ENCODE assay signal across 21 cellular contexts in genomic region chr3:149269687-149270086, GRCh38. TPM values are rescaled to one million over a fixed set of nuclear protein-coding genes. Genes with fewer than 3 reads are reported as not detected.
DNase-seq lines count a peak whose midpoint lies in the region; ATAC-seq, FAIRE-seq and TF ChIP-seq lines count a peak whose summit lies in the region.
"Had no signal": no experiment of that assay in that cellular context is flagged by ENCODE, and none has a peak within 500 bp of the region (broad histone marks: within the 10 kb centered on the region; RNA-seq: fewer than 3 reads in every experiment).

No MANE protein-coding gene starts in this region.

- TF ChIP-seq POLR2A in IMR-90 (IDR thresholded peaks at IDR 0.05; ENCODE audit: low read depth, low read length) (no peak), esophagus muscularis mucosa (IDR thresholded peaks at IDR 0.05; ENCODE audit: low read depth) (no peak), H54 (IDR thresholded peaks at IDR 0.05; ENCODE audit: low read depth, low read length) (no peak)

- POLR2A ChIA-PET in IMR-90 (lab: Charles Lee; ENCODE audit: unreplicated experiment), result no interaction called here

- H2BK15ac ChIP-seq in IMR-90 (ENCODE audit: low read depth, low read length), result peak overlapping the region; percentile 20; the same call in 1 of the 3 replicates

- no peak overlapping the region for H4K8ac ChIP-seq in IMR-90 (ENCODE audit: low read depth in 2 of 2, low read length in 2 of 2)
- H4K8ac ChIP-seq in trophoblast cell (ENCODE audit: low read depth, low read length), result no peak overlapping the region

- no peaks in the 10 kb centered on the region for H3K79me1 ChIP-seq in IMR-90 (ENCODE audit: low read depth in 1 of 2, low read length in 2 of 2)
- no peaks in the 10 kb centered on the region for H3K79me1 ChIP-seq in trophoblast cell (ENCODE audit: low read length)

- DNase-seq in IMR-90 (no peak), esophagus muscularis mucosa (ENCODE audit: extremely low spot score) (peak; percentile 68), trophoblast cell (no peak), H54 (ENCODE audit: insufficient read length, low spot score) (no peak)
- DNase-seq: ACHN; BE2C; C1 segment of cervical spinal cord; CD4-positive, CD25-positive, alpha-beta regulatory T cell; CD8-positive, alpha-beta memory T cell; COR-L47; DMS 273 treated with DMSO at 0.1 percent for 48 hours; DMS53; DND-41; H9 had no signal

- intact Hi-C loops in IMR-90 (cut with micrococcal nuclease), result no loop called here
- intact Hi-C loops in esophagus muscularis mucosa (cut with DNase I), result loop anchor here (5.0 to 10.0 kb wide), 2 partner anchors 215 to 407 kb away; no protein-coding TSS in a partner anchor

- H3K36me3 ChIP-seq in ACC112 (ENCODE audit: insufficient read depth, low read length) (no peaks in the 10 kb centered on the region), IMR-90 (ENCODE audit: control insufficient read depth, insufficient read depth, low read length) (no peaks in the 10 kb centered on the region), esophagus muscularis mucosa (no peaks in the 10 kb centered on the region), trophoblast cell (ENCODE audit: control insufficient read depth in 1 of 2, insufficient read depth in 2 of 2, low read length in 2 of 2) (no peaks in the 10 kb centered on the region)
- H3K36me3 ChIP-seq: BE2C had no signal

- H3K9ac ChIP-seq in IMR-90 (ENCODE audit: low read depth, low read length) (no peak overlapping the region), trophoblast cell (ENCODE audit: low read length) (peak overlapping the region; percentile 72)

- H4K20me1 ChIP-seq in IMR-90 (ENCODE audit: insufficient read depth, low read length), result no peaks in the 10 kb centered on the region

- H3K9me1 ChIP-seq in IMR-90 (ENCODE audit: insufficient read depth, low read length), result no peaks in the 10 kb centered on the region

- H3K9me3 ChIP-seq in IMR-90 (ENCODE audit: control insufficient read depth, insufficient read depth, low read length), result no peaks in the 10 kb centered on the region
- H3K9me3 ChIP-seq in esophagus muscularis mucosa, result no peaks in the 10 kb centered on the region
- no peaks in the 10 kb centered on the region for H3K9me3 ChIP-seq in trophoblast cell (ENCODE audit: insufficient read depth, low read depth, low read length)
- H3K9me3 ChIP-seq: BE2C had no signal

- BruUV-seq in IMR-90 (replicated peaks; lab: Mats Ljungman, UMichigan), result no TSS peak

- no peak overlapping the region for H2BK20ac ChIP-seq in IMR-90 (ENCODE audit: low read depth, low read length)

- TF ChIP-seq RAD21 in IMR-90 (IDR thresholded peaks at IDR 0.05; ENCODE audit: low read length), result no peak

- dilution Hi-C loops in IMR-90 (cut with HindIII; ENCODE audit: low sequenced_read_pairs, unreplicated experiment), result no loop called here

- CTCF ChIA-PET in IMR-90 (lab: Yijun Ruan, JAX), result no interaction called here

- H2AK5ac ChIP-seq in IMR-90 (ENCODE audit: low read depth, low read length) (peak overlapping the region; percentile 78; the same call in 1 of the 2 replicates), trophoblast cell (ENCODE audit: low read length) (no peak overlapping the region)

- H3K4me1 ChIP-seq in ACC112 (ENCODE audit: control insufficient read depth, insufficient read depth, low read length, unreplicated experiment) (peaks cover 2% of the 10 kb centered on the region), IMR-90 (ENCODE audit: control insufficient read depth, insufficient read depth, low read length) (no peaks in the 10 kb centered on the region), esophagus muscularis mucosa (peaks cover 0 to 15% (median 10%) of the 10 kb centered on the region in 4 donors), trophoblast cell (ENCODE audit: control insufficient read depth in 1 of 2, insufficient read depth in 2 of 2, low read length in 2 of 2) (peaks cover 0 to 3% of the 10 kb centered on the region in 2 experiments)
- H3K4me1 ChIP-seq: BE2C had no signal

- H3K79me2 ChIP-seq in ACC112 (ENCODE audit: control insufficient read depth, insufficient read depth, low read length, unreplicated experiment), result no peaks in the 10 kb centered on the region
- H3K79me2 ChIP-seq in trophoblast cell (ENCODE audit: control insufficient read depth, insufficient read depth, low read length, poor library complexity), result no peaks in the 10 kb centered on the region

- no peak overlapping the region for H2AK9ac ChIP-seq in IMR-90 (replicated peaks; ENCODE audit: low read depth, low read length, poor library complexity)

- H2BK12ac ChIP-seq in trophoblast cell (ENCODE audit: low read length), result no peak overlapping the region

- no peaks in the 10 kb centered on the region for H3K27me3 ChIP-seq in ACC112 (ENCODE audit: insufficient read depth, low read length)
- H3K27me3 ChIP-seq in IMR-90 (ENCODE audit: control insufficient read depth, insufficient read depth, low read length), result no peaks in the 10 kb centered on the region
- H3K27me3 ChIP-seq in esophagus muscularis mucosa, result no peaks in the 10 kb centered on the region
- no peaks in the 10 kb centered on the region for H3K27me3 ChIP-seq in trophoblast cell (ENCODE audit: insufficient read depth, low read length)
- H3K27me3 ChIP-seq: BE2C had no signal

- no peak overlapping the region for H3K23ac ChIP-seq in IMR-90 (ENCODE audit: low read depth, low read length)
- H3K23ac ChIP-seq in trophoblast cell (ENCODE audit: low read length), result peak overlapping the region; percentile 89

- H4K5ac ChIP-seq in IMR-90 (ENCODE audit: low read depth, low read length), result no peak overlapping the region

- H4K91ac ChIP-seq in IMR-90 (ENCODE audit: insufficient read depth, low read depth, low read length) (no peak overlapping the region; the same call in 1 of the 2 replicates), trophoblast cell (ENCODE audit: low read depth, low read length) (no peak overlapping the region)

- H3K4me3 ChIP-seq in ACC112 (ENCODE audit: low read depth, low read length) (no peak overlapping the region), IMR-90 (ENCODE audit: insufficient read depth, low read depth, low read length) (no peak overlapping the region), esophagus muscularis mucosa (no peak overlapping the region), trophoblast cell (ENCODE audit: low read depth, low read length) (no peak overlapping the region)
- H3K4me3 ChIP-seq: GM12878, GM23338 had no signal

- in situ Hi-C loops in IMR-90 (cut with MboI; ENCODE audit: low sequenced_read_pairs), result loop anchor here (5.0 kb wide), 2 partner anchors 152 to 312 kb away; no protein-coding TSS in a partner anchor

- H3K4ac ChIP-seq in IMR-90 (ENCODE audit: low read depth, low read length), result no peak overlapping the region
- no peak overlapping the region for H3K4ac ChIP-seq in trophoblast cell (ENCODE audit: low read depth, low read length)

- no peak for ATAC-seq in IMR-90 (ENCODE audit: low read depth)
- ATAC-seq in GM18909 (IDR thresholded peaks at IDR 0.05; ENCODE audit: poor library complexity, unreplicated experiment), result no peak
- ATAC-seq: GM12878, GM23338, HepG2 had no signal

- H2BK120ac ChIP-seq in IMR-90 (ENCODE audit: low read depth, low read length), result no peak overlapping the region; the same call in 1 of the 2 replicates
- no peak overlapping the region for H2BK120ac ChIP-seq in trophoblast cell (ENCODE audit: insufficient read depth, low read length, poor library complexity)

- H3K27ac ChIP-seq in ACC112 (ENCODE audit: low read depth, low read length) (no peak overlapping the region), IMR-90 (ENCODE audit: insufficient read depth, low read length) (no peak overlapping the region), esophagus muscularis mucosa (replicated peaks in 1 of 4) (no peak overlapping the region), trophoblast cell (ENCODE audit: low read depth, low read length) (no peak overlapping the region)

- whole genome bisulfite sequencing in IMR-90 (ENCODE audit: extremely low coverage in 2 of 2, insufficient read length in 1 of 2), 2 experiments, result no CpG with 5 or more reads among the region's 7 CpGs
- 93% methylated on average over 7 of the region's 7 CpGs for WGBS in esophagus muscularis mucosa
- no CpG with 5 or more reads among the region's 7 CpGs for WGBS in trophoblast cell (ENCODE audit: extremely low coverage, insufficient coverage, insufficient read length)

- TF ChIP-seq CTCF in IMR-90 (conservative IDR thresholded peaks at IDR 0.05; ENCODE audit: low read depth, low read length) (no peak), esophagus muscularis mucosa (IDR thresholded peaks at IDR 0.05) (no peak)

- H3K4me2 ChIP-seq in IMR-90 (ENCODE audit: low read depth, low read length) (no peak overlapping the region), trophoblast cell (ENCODE audit: low read length) (no peak overlapping the region)
- H3K4me2 ChIP-seq: GM23338 had no signal

- H4K12ac ChIP-seq in trophoblast cell (ENCODE audit: low read depth, low read length), result no peak overlapping the region

- H2BK5ac ChIP-seq in IMR-90 (ENCODE audit: low read depth, low read length, poor library complexity, severe bottlenecking) (no peak overlapping the region), trophoblast cell (ENCODE audit: low read depth, low read length, poor library complexity) (no peak overlapping the region)

- peak overlapping the region; percentile 54 for H2AFZ ChIP-seq in ACC112 (ENCODE audit: low read length, unreplicated experiment)
- H2AFZ ChIP-seq in IMR-90 (replicated peaks; ENCODE audit: low read length, poor library complexity), result no peak overlapping the region
- no peak overlapping the region for H2AFZ ChIP-seq in trophoblast cell (ENCODE audit: insufficient read depth, low read length, poor library complexity)
- H2AFZ ChIP-seq: GM23338 had no signal

- TF ChIP-seq EP300 in esophagus muscularis mucosa (IDR thresholded peaks at IDR 0.05), result no peak

- H3K18ac ChIP-seq in IMR-90 (ENCODE audit: low read depth, low read length) (no peak overlapping the region), trophoblast cell (ENCODE audit: low read length) (no peak overlapping the region)

- FAIRE-seq in H54 (lab: Jason Lieb, UNC), result no peak
- FAIRE-seq: GM12878, GM19239, HepG2 had no signal

- no peak overlapping the region for H3K14ac ChIP-seq in IMR-90 (replicated peaks; ENCODE audit: low read depth, low read length)
- H3K14ac ChIP-seq in trophoblast cell (ENCODE audit: low read length), result no peak overlapping the region

- H3K56ac ChIP-seq in IMR-90 (ENCODE audit: extremely low read depth, insufficient read depth, low read length), result no peak overlapping the region

TF ChIP-seq in IMR-90, 13 proteins besides CTCF, POLR2A, EP300 and RAD21 (continues in another document):
- TF ChIP-seq CEBPB (IDR thresholded peaks at IDR 0.05; ENCODE audit: low read depth, low read length) (no peak), MAZ (IDR thresholded peaks at IDR 0.05; ENCODE audit: borderline replicate concordance, low read depth, low read length) (no peak), CHD1 (IDR thresholded peaks at IDR 0.05; ENCODE audit: low read depth, low read length) (no peak), RFX5 (IDR thresholded peaks at IDR 0.05; ENCODE audit: low read depth, low read length) (no peak)

RNA-seq across cellular contexts. Expression of gene CP, which starts 48.1 kb away (rescaled TPM):
- total RNA-seq in IMR-90 (2012; rRNA removed) (0.28 TPM in 1 of 2 replicates, not detected in the other), esophagus muscularis mucosa (1 to 10 TPM; 5.6 to 8.1 (median 6.0) TPM)
- polyA plus RNA-seq in IMR-90 (2012; rRNA removed), result not detected in 2 replicates
- polyA plus RNA-seq in IMR-90 (2012; cell fraction: cytosol; rRNA removed), result not detected in 2 replicates
- polyA plus RNA-seq in IMR-90 (2012; cell fraction: nucleus; rRNA removed; ENCODE audit: low replicate concordance), result 0.07 TPM in 1 of 2 replicates, not detected in the other
- polyA plus RNA-seq in trophoblast cell (2013), result 1.7 and 1.8 TPM in 2 replicates
- total RNA-seq: A172; CD4-positive, CD25-positive, alpha-beta regulatory T cell; CD8-positive, alpha-beta memory T cell had no signal
- polyA plus RNA-seq: CD8-positive, alpha-beta memory T cell had no signal
